Comparison of ENCODE assay signal across 11 cellular contexts in the genomic region with DNA sequence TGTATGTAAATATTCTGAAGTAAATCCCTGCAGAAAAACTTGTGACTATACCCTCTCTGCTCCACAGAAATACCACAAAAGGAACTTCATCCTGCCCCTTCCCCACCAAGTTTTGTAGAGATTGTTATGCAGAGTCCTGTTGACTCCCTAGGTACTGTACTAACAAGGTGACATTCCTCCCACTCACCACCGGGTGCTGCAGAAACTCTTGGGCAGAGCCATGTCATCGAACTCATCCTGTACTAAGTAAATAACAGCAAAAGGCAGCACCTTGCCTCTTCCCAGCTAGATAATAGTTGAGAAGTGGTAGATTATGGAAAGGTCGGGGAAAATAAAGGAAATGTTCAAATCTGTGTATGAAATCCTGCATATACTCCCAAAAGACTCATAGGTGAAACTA.
DNase-seq lines count a peak whose midpoint lies in the region; ATAC-seq and TF ChIP-seq lines count a peak whose summit lies in the region.
"Had no signal": no experiment of that assay in that cellular context is flagged by ENCODE, and none has a peak within 500 bp of the region (broad histone marks: within the 10 kb centered on the region; RNA-seq: fewer than 3 reads in every experiment).

No MANE protein-coding gene starts in this region.

- no peaks in the 10 kb centered on the region for H3F3A ChIP-seq in SK-N-SH (replicated peaks; ENCODE audit: insufficient read depth)

- no peaks in the 10 kb centered on the region; the same call in 1 of the 2 replicates for H3K27me3 ChIP-seq in SK-N-SH (ENCODE audit: insufficient read depth)
- H3K27me3 ChIP-seq in Peyer's patch = no peaks in the 10 kb centered on the region

- TF ChIP-seq EP300 in SK-N-SH (IDR thresholded peaks at IDR 0.05; ENCODE audit: borderline replicate concordance in 1 of 2, low read depth in 1 of 2, low read length in 1 of 2) = no peak

- no peak overlapping the region for H3K27ac ChIP-seq in SK-N-SH (ENCODE audit: low read depth in 2 of 2, low read length in 1 of 2)
- no peak overlapping the region for H3K27ac ChIP-seq in Peyer's patch

- peak; percentile 55 for ATAC-seq in GM18858 (IDR thresholded peaks at IDR 0.05; ENCODE audit: unreplicated experiment)
- peak; percentile 67 for ATAC-seq in HG03103 (IDR thresholded peaks at IDR 0.05; ENCODE audit: low read depth, unreplicated experiment)
- no peak for ATAC-seq in GM21825 (IDR thresholded peaks at IDR 0.05; ENCODE audit: unreplicated experiment)
- no peak for ATAC-seq in HG02571 (IDR thresholded peaks at IDR 0.05; ENCODE audit: unreplicated experiment)

- TF ChIP-seq POLR2A in Peyer's patch (IDR thresholded peaks at IDR 0.05) = no peak

- no peak overlapping the region for H2AFZ ChIP-seq in SK-N-SH (ENCODE audit: low read depth)

- H3K36me3 ChIP-seq in SK-N-SH (replicated peaks in 1 of 2; ENCODE audit: control insufficient read depth in 1 of 2, insufficient read depth in 2 of 2, low read length in 1 of 2) (no peaks in the 10 kb centered on the region), Peyer's patch (no peaks in the 10 kb centered on the region)

- CTCF ChIA-PET in SK-N-SH (lab: Yijun Ruan, JAX) = interaction anchor here (1.7 kb wide), 1 partner anchor 25 kb away, joined by 3 read pairs; no protein-coding TSS in a partner anchor

- H4K20me1 ChIP-seq in SK-N-SH (ENCODE audit: insufficient read depth) = no peaks in the 10 kb centered on the region

- DNase-seq in SK-N-SH = no peak
- peak; percentile 42 for DNase-seq in kidney tubule cell (ENCODE audit: low spot score)
- no peak for DNase-seq in UCSD-AML1 (lab: John Stamatoyannopoulos, UW; ENCODE audit: unreplicated experiment)
- DNase-seq in Peyer's patch = no peak
- DNase-seq: Calu3; NCI-H2107; stimulated activated naive B cell treated with anti-CD40 and anti-IgM and Interleukin-4, amounts not matched to agents 10 μg/mL and 1 μg/mL and 100 μg/mL, for 72 hours had no signal

- TF ChIP-seq RAD21 in SK-N-SH (IDR thresholded peaks at IDR 0.05; ENCODE audit: low read length) = peak; percentile 10; the same call in 1 of the 2 replicates

- no peak overlapping the region for H3K9ac ChIP-seq in SK-N-SH

- H3K9me3 ChIP-seq in SK-N-SH (no peaks in the 10 kb centered on the region), Peyer's patch (no peaks in the 10 kb centered on the region)

- H3K79me2 ChIP-seq in SK-N-SH (ENCODE audit: insufficient read depth) = no peaks in the 10 kb centered on the region

- POLR2A ChIA-PET in SK-N-SH (lab: Yijun Ruan, JAX) = no interaction called here

- WGBS in SK-N-SH (ENCODE audit: low lambda C conversion rate) = 28% methylated on average over 3 of the region's 3 CpGs

- no peaks in the 10 kb centered on the region; the same call in 1 of the 2 replicates for H3K9me2 ChIP-seq in SK-N-SH

- no peak overlapping the region for H3K4me2 ChIP-seq in SK-N-SH

- H3K4me1 ChIP-seq in SK-N-SH (ENCODE audit: control insufficient read depth in 1 of 2, insufficient read depth in 2 of 2, low read depth in 1 of 2, low read length in 1 of 2) (no peaks in the 10 kb centered on the region), Peyer's patch (no peaks in the 10 kb centered on the region)

- H3K4me3 ChIP-seq in SK-N-SH (ENCODE audit: low read depth in 2 of 2, low read length in 1 of 2) = no peak overlapping the region
- H3K4me3 ChIP-seq in Peyer's patch = no peak overlapping the region

- TF ChIP-seq CTCF in SK-N-SH (IDR thresholded peaks at IDR 0.05) = peak; percentile 11; the same call in 1 of the 2 replicates
- no peak for TF ChIP-seq CTCF in Peyer's patch (IDR thresholded peaks at IDR 0.05)

TF ChIP-seq in SK-N-SH, 30 proteins besides CTCF, POLR2A, EP300 and RAD21:
- TF ChIP-seq RFX5 (IDR thresholded peaks at IDR 0.05; ENCODE audit: low read length) = no peak
- TF ChIP-seq RCOR1 (IDR thresholded peaks at IDR 0.05; ENCODE audit: low read length) = no peak
- TF ChIP-seq GABPA (IDR thresholded peaks at IDR 0.05; ENCODE audit: low read depth) = no peak
- TF ChIP-seq, protein P1, sequence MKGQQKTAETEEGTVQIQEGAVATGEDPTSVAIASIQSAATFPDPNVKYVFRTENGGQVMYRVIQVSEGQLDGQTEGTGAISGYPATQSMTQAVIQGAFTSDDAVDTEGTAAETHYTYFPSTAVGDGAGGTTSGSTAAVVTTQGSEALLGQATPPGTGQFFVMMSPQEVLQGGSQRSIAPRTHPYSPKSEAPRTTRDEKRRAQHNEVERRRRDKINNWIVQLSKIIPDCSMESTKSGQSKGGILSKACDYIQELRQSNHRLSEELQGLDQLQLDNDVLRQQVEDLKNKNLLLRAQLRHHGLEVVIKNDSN (IDR thresholded peaks at IDR 0.05; ENCODE audit: borderline replicate concordance, low read depth) = no peak
- TF ChIP-seq, protein P2, sequence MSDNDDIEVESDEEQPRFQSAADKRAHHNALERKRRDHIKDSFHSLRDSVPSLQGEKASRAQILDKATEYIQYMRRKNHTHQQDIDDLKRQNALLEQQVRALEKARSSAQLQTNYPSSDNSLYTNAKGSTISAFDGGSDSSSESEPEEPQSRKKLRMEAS (IDR thresholded peaks at IDR 0.05; ENCODE audit: low read depth) = no peak

Comparison
In these comparisons a context has a peak if more than half of its experiments do, and no peak if none do; other contexts are left out.
1. ATAC-seq: peak in GM18858 (single experiment) and HG03103 (single experiment); none in GM21825 (single experiment) and HG02571 (single experiment).